In genomic region chr6:33707771-33708170, GRCh38 we compare ENCODE assay signal across 2 cellular contexts.
A peak's percentile ranks its signal among the peaks of the same experiment; 100 is the strongest.
TF ChIP-seq lines count a peak whose summit lies in the region.

No MANE protein-coding gene starts in this region.

TF ChIP-seq in HepG2, 621 proteins besides CTCF, POLR2A, EP300 and RAD21 (continues in another document):
- TF ChIP-seq RNF219 (CRISPR knock-in tag; IDR thresholded peaks at IDR 0.05) (no peak), ZNF142 (CRISPR knock-in tag; IDR thresholded peaks at IDR 0.05) (no peak), TCF7 (IDR thresholded peaks at IDR 0.05; ENCODE audit: low read depth) (no peak), ZNF280B (CRISPR knock-in tag; IDR thresholded peaks at IDR 0.05; ENCODE audit: borderline replicate concordance) (no peak), PRMT3 (CRISPR knock-in tag; IDR thresholded peaks at IDR 0.05; ENCODE audit: borderline replicate concordance, low read depth) (no peak), LCORL (IDR thresholded peaks at IDR 0.05) (no peak), LCORL (CRISPR knock-in tag; IDR thresholded peaks at IDR 0.05) (no peak), SMARCE1 (IDR thresholded peaks at IDR 0.05; ENCODE audit: borderline replicate concordance) (no peak), MIER2 (CRISPR knock-in tag; IDR thresholded peaks at IDR 0.05) (no peak), MED8 (CRISPR knock-in tag; IDR thresholded peaks at IDR 0.05; ENCODE audit: insufficient replicate concordance) (no peak), MLXIP (CRISPR knock-in tag; IDR thresholded peaks at IDR 0.05; ENCODE audit: borderline replicate concordance) (no peak), ZNF580 (CRISPR knock-in tag; IDR thresholded peaks at IDR 0.05; ENCODE audit: borderline replicate concordance, low read depth) (no peak)

TF ChIP-seq in GM12878, 131 proteins besides CTCF, POLR2A, EP300 and RAD21:
- TF ChIP-seq RB1 (IDR thresholded peaks at IDR 0.05; ENCODE audit: borderline replicate concordance) = no peak
- TF ChIP-seq MTA2 (IDR thresholded peaks at IDR 0.05; ENCODE audit: low read depth) = no peak
- TF ChIP-seq GABPA (IDR thresholded peaks at IDR 0.05; ENCODE audit: low read depth) = no peak
- TF ChIP-seq IKZF1 (conservative IDR thresholded peaks at IDR 0.05) = no peak
- TF ChIP-seq RUNX3 (IDR thresholded peaks at IDR 0.05; ENCODE audit: low read length) = peak; percentile 53; the same call in 1 of the 2 replicates
TF ChIP-seq in GM12878: peak in this region for 1.
